Comparison of ENCODE assay signal across 28 cellular contexts in genomic region chr6:154390034-154390433, GRCh38. TPM values are rescaled to one million over a fixed set of nuclear protein-coding genes. Genes with fewer than 3 reads are reported as not detected.
DNase-seq lines count a peak whose midpoint lies in the region; ATAC-seq and TF ChIP-seq lines count a peak whose summit lies in the region.
"Had no signal": no experiment of that assay in that cellular context is flagged by ENCODE, and none has a peak within 500 bp of the region (broad histone marks: within the 10 kb centered on the region; RNA-seq: fewer than 3 reads in every experiment).

No MANE protein-coding gene starts in this region.

- no peak overlapping the region for H3K4me3 Mint-ChIP-seq in activated T-cell treated with anti-CD3 and anti-CD28 coated beads, Interleukin-2, amount 50 U/mL, for 72 hours
- H3K4me3 Mint-ChIP-seq: CD4-positive, CD25-positive, alpha-beta regulatory T cell had no signal

- DNase-seq in activated T-cell treated with anti-CD3 and anti-CD28 coated beads, Interleukin-2, amount 50 U/mL, for 72 hours = no peak
- DNase-seq in activated T-cell treated with anti-CD3 and anti-CD28 coated beads, Interleukin-2, amount 50 U/mL, for 48 hours = no peak
- DNase-seq in left lobe of liver (ENCODE audit: low spot score) = no peak
- DNase-seq in dorsolateral prefrontal cortex = no peak
- no peak for DNase-seq in GM20000 (ENCODE audit: low spot score)
- no peak for DNase-seq in iPS-NIHi7 (ENCODE audit: extremely low spot score)
- DNase-seq: CD4-positive, CD25-positive, alpha-beta regulatory T cell; DND-41; GM23248; H7; KBM-7; MV-4-11; NCI-H1105 treated with DMSO at 0.1 percent for 48 hours; NCI-H146; NCI-H1930; NCI-H2107; NCI-H524; NCI-H748 treated with DMSO at 0.1 percent for 48 hours; NK-92 treated with Interleukin-12 subunit alpha and Interleukin-12 subunit beta, amount 100 ng/mL, for 24 hours; PC-9; SJCRH30 had no signal

- no peak overlapping the region for H3K27ac ChIP-seq in dorsolateral prefrontal cortex
- H3K27ac ChIP-seq: BLaER1, GM23248, PC-9, SJCRH30 had no signal

- no peak overlapping the region for H3K27ac Mint-ChIP-seq in activated T-cell treated with anti-CD3 and anti-CD28 coated beads, Interleukin-2, amount 50 U/mL, for 72 hours
- H3K27ac Mint-ChIP-seq: CD4-positive, CD25-positive, alpha-beta regulatory T cell had no signal

- H3K27me3 Mint-ChIP-seq in activated T-cell treated with anti-CD3 and anti-CD28 coated beads, Interleukin-2, amount 50 U/mL, for 72 hours (ENCODE audit: low read depth) = peaks cover 20% of the 10 kb centered on the region

- no peaks in the 10 kb centered on the region for H3K36me3 Mint-ChIP-seq in activated T-cell treated with anti-CD3 and anti-CD28 coated beads, Interleukin-2, amount 50 U/mL, for 72 hours (ENCODE audit: insufficient read depth in 2 of 2)
- H3K36me3 Mint-ChIP-seq: CD4-positive, CD25-positive, alpha-beta regulatory T cell had no signal

- TF ChIP-seq CTCF in dorsolateral prefrontal cortex (IDR thresholded peaks at IDR 0.05 in 54 of 56, conservative IDR thresholded peaks at IDR 0.05 in 2 of 56; ENCODE audit: low read depth in 1 of 56, partially characterized antibody in 56 of 56) (no peak), GM20000 (IDR thresholded peaks at IDR 0.05; ENCODE audit: extremely low read depth, missing control alignments) (no peak)

- H3K27me3 ChIP-seq in dorsolateral prefrontal cortex = no peaks in the 10 kb centered on the region
- H3K27me3 ChIP-seq: BLaER1, SJCRH30 had no signal

- intact Hi-C loops in dorsolateral prefrontal cortex (cut with DNase I) = no loop called here

- H3K9me3 Mint-ChIP-seq in activated T-cell treated with anti-CD3 and anti-CD28 coated beads, Interleukin-2, amount 50 U/mL, for 72 hours = peaks cover 0 to 4% of the 10 kb centered on the region in 2 donors

- no peak overlapping the region for H3K4me3 ChIP-seq in dorsolateral prefrontal cortex
- H3K4me3 ChIP-seq: BLaER1, GM23248, PC-9, SJCRH30 had no signal

- peaks cover 4% of the 10 kb centered on the region for H3K4me1 Mint-ChIP-seq in activated T-cell treated with anti-CD3 and anti-CD28 coated beads, Interleukin-2, amount 50 U/mL, for 72 hours (ENCODE audit: low read depth)
- H3K4me1 Mint-ChIP-seq: CD4-positive, CD25-positive, alpha-beta regulatory T cell had no signal

- peak; percentile 27 to 47 for ATAC-seq in activated T-cell treated with anti-CD3 and anti-CD28 coated beads, Interleukin-2, amount 50 U/mL, for 72 hours (replicated peaks in 1 of 2)
- ATAC-seq in HG02798 (IDR thresholded peaks at IDR 0.05; ENCODE audit: poor library complexity, unreplicated experiment) (peak; percentile 43), left lobe of liver (peak; percentile 34)
- ATAC-seq: Right ventricle myocardium inferior, SK-N-SH treated with all-trans-retinoic acid at 6 μM for 48 hours had no signal

RNA-seq across cellular contexts. Expression of gene IPCEF1, which starts 33.4 kb away (rescaled TPM):
- 10 to 100 TPM; 17.6 to 20.4 TPM for total RNA-seq in activated T-cell treated with anti-CD3 and anti-CD28 coated beads, Interleukin-2, amount 50 U/mL, for 72 hours
- 0.98 TPM for total RNA-seq in left lobe of liver
- total RNA-seq in dorsolateral prefrontal cortex = 100 to 1,000 TPM in 83 of 120 experiments, 10 to 100 TPM in 37; 28.7 to 205 (median 114) TPM
- total RNA-seq: GM23248, HT1080, LHCN-M2, MCF 10A had no signal
